8 cellular contexts compared by ENCODE assay signal in genomic region chr16:89711601-89712475, GRCh38. TPM values are rescaled to one million over a fixed set of nuclear protein-coding genes. Genes with fewer than 3 reads are reported as not detected.
A peak's percentile ranks its signal among the peaks of the same experiment; 100 is the strongest.
DNase-seq lines count a peak whose midpoint lies in the region; ATAC-seq, FAIRE-seq and TF ChIP-seq lines count a peak whose summit lies in the region.

No MANE protein-coding gene starts in this region.

- BruUV-seq in K562 (replicated peaks; lab: Mats Ljungman, UMichigan), result TSS peak; percentile 81

- H3K9ac ChIP-seq in HUES6 (ENCODE audit: low read length) (peak overlapping the region; percentile 80), K562 (ENCODE audit: insufficient read depth in 1 of 2, low read depth in 2 of 2, low read length in 2 of 2) (peak overlapping the region; percentile 78 to 97)

- in situ Hi-C loops in K562 (cut with MboI), result no loop called here

- H3K27me3 ChIP-seq in HUES6 (ENCODE audit: control insufficient read depth, insufficient read depth, low read length), result peaks cover 4% of the 10 kb centered on the region
- no peaks in the 10 kb centered on the region for H3K27me3 ChIP-seq in K562 (ENCODE audit: control insufficient read depth in 2 of 2, insufficient read depth in 2 of 2, low read length in 2 of 2)

- H3K27ac ChIP-seq in HUES6 (ENCODE audit: low read depth, low read length), result no peak overlapping the region
- peak overlapping the region; percentile 74 for H3K27ac ChIP-seq in K562 (ENCODE audit: extremely low read depth, low read depth, low read length)

- TF ChIP-seq RAD21 in K562 (CRISPR knock-in tag; conservative IDR thresholded peaks at IDR 0.05 in 1 of 2, IDR thresholded peaks at IDR 0.05 in 1 of 2), result no peak

- H3K4me3 ChIP-seq in GM12864 (ENCODE audit: low read depth, low read length) (peak overlapping the region; percentile 76), HUES6 (ENCODE audit: low read depth, low read length) (peak overlapping the region; percentile 91), K562 (peak overlapping the region; percentile 99)

- intact Hi-C loops in K562 (cut with micrococcal nuclease) (no loop called here), left colon (cut with DNase I, micrococcal nuclease) (no loop called here)

- TF ChIP-seq EP300 in K562 (IDR thresholded peaks at IDR 0.05; ENCODE audit: low read length), result no peak

- H3K9me1 ChIP-seq in K562 (ENCODE audit: control insufficient read depth, insufficient read depth, low read length), result no peaks in the 10 kb centered on the region

- peak overlapping the region; percentile 87 for H3K4me2 ChIP-seq in K562 (ENCODE audit: insufficient read depth, low read length)

- no peaks in the 10 kb centered on the region for H3K9me3 ChIP-seq in HUES6 (ENCODE audit: control insufficient read depth, insufficient read depth, low read depth, low read length)
- H3K9me3 ChIP-seq in K562 (replicated peaks; ENCODE audit: control insufficient read depth, insufficient read depth, low read depth, low read length), result 0 out of 2 replicates have a peak, but pooled peaks cover 2% of the 10 kb centered on the region

- H3K79me2 ChIP-seq in K562 (ENCODE audit: control insufficient read depth, insufficient read depth, low read length), result peaks cover 30% of the 10 kb centered on the region

- CTCF ChIA-PET in K562 (lab: Yijun Ruan, JAX; ENCODE audit: low intra/inter-chr PET ratio), result no interaction called here

- peak; percentile 86 for ATAC-seq in K562
- peak; percentile 65 for ATAC-seq in left colon
- no peak for ATAC-seq in HG03108 (IDR thresholded peaks at IDR 0.05; ENCODE audit: unreplicated experiment)

- TF ChIP-seq CTCF in GM12864 (IDR thresholded peaks at IDR 0.05; ENCODE audit: low read depth, low read length, missing control alignments) (no peak), K562 (IDR thresholded peaks at IDR 0.05 in 2 of 3, conservative IDR thresholded peaks at IDR 0.05 in 1 of 3; ENCODE audit: insufficient read depth in 2 of 3, low read depth in 1 of 3, low read length in 3 of 3) (no peak)

- H4K20me1 ChIP-seq in K562 (replicated peaks; ENCODE audit: control insufficient read depth, insufficient read depth, low read length), result no peaks in the 10 kb centered on the region

- peaks cover 23% of the 10 kb centered on the region for H3K4me1 ChIP-seq in HUES6 (ENCODE audit: control insufficient read depth, insufficient read depth, low read length)
- H3K4me1 ChIP-seq in K562 (replicated peaks in 1 of 2; ENCODE audit: control insufficient read depth in 2 of 2, insufficient read depth in 2 of 2, low read length in 2 of 2), result peaks cover 15 to 81% of the 10 kb centered on the region in 2 experiments; a peak in 4 of 5 replicates

- H3K36me3 ChIP-seq in HUES6 (ENCODE audit: control insufficient read depth, insufficient read depth, low read length) (peaks cover 5% of the 10 kb centered on the region; the same call in 1 of the 2 replicates), K562 (ENCODE audit: control insufficient read depth, insufficient read depth, low read length) (peaks cover 33% of the 10 kb centered on the region)

- WGBS in K562 (ENCODE audit: insufficient coverage, low coverage, missing lambda C conversion rate), result 1% methylated on average over 38 of the region's 60 CpGs

- peak; percentile 94 for TF ChIP-seq POLR2A in K562 (conservative IDR thresholded peaks at IDR 0.05)

- POLR2A ChIA-PET in K562 (lab: Yijun Ruan, JAX), result interaction anchor here (0.6 to 2.4 kb wide), 8 partner anchors 8 to 197 kb away, joined by 3 to 14 read pairs (median 4); no protein-coding TSS in a partner anchor

- no peak for DNase-seq in GM12864 (ENCODE audit: low read depth)
- DNase-seq in T1000 (lab: John Stamatoyannopoulos, UW), result peak; percentile 36
- peak; percentile 88 to 99 (median 98) for DNase-seq in K562 (ENCODE audit: extremely low read depth in 1 of 4, low spot score in 3 of 4)
- peak in 1 of 2 donors; percentile 81 for DNase-seq in left colon
- DNase-seq in stimulated activated CD8-positive, alpha-beta memory T cell treated with anti-CD3 and anti-CD28 coated beads, Interleukin-4, amount 100 ng/mL, for 24 hours (ENCODE audit: low read depth), result peak; percentile 69
- no peak for DNase-seq in superior temporal gyrus (ENCODE audit: extremely low spot score)

- FAIRE-seq in K562 (lab: Jason Lieb, UNC), result peak; percentile 71

- H2AFZ ChIP-seq in K562 (ENCODE audit: low read depth, low read length), result peak overlapping the region; percentile 70

RNA-seq across cellular contexts. Expression of gene VPS9D1, which starts 8.9 kb away (rescaled TPM):
- total RNA-seq in K562 (2011; cell fraction: chromatin; rRNA removed; ENCODE audit: low replicate concordance), result 5.2 and 13.2 TPM in 2 replicates
- total RNA-seq in K562 (2011; cell fraction: nucleolus; rRNA removed), result 9.5 and 9.9 TPM in 2 replicates
- total RNA-seq in K562 (2011; cell fraction: nucleoplasm; rRNA removed), result 4.3 and 4.5 TPM in 2 replicates
- total RNA-seq in K562 (2014; rRNA removed) (2.9 and 3.0 TPM in 2 replicates), K562 (2014; rRNA removed; fragmentation: Illumina TruSeq; extraction: Trizol) (0.26 and 0.33 TPM in 2 replicates), K562 (2015; rRNA removed; fragmentation: Illumina TruSeq; extraction: Trizol) (0.58 and 0.94 TPM in 2 replicates), K562 (2021) (3.1 and 3.7 TPM in 2 replicates), left colon (10 to 100 TPM; 19.6 to 23.2 TPM)
- polyA plus RNA-seq in K562 (2011; rRNA removed) (0.95 and 2.9 TPM in 2 replicates), K562 (2014; fragmentation: Illumina TruSeq; extraction: Trizol) (1.1 and 2.7 TPM in 2 replicates), K562 (2014; fragmentation: Nextera tagmentation; extraction: Ambion mirVana) (1 to 10 TPM; 1.0 to 1.4 TPM), K562 (2014; rRNA removed) (3.0 and 3.5 TPM in 2 replicates)
- polyA plus RNA-seq in K562 (2011; cell fraction: cytosol; rRNA removed), result 1.3 and 3.5 TPM in 2 replicates
- 9.4 and 15.9 TPM in 2 replicates for polyA plus RNA-seq in K562 (2011; cell fraction: nucleus; rRNA removed)
- polyA plus RNA-seq in K562 (2012), result 4.5 and 13.7 TPM in 2 replicates
- polyA minus RNA-seq in K562 (2011; rRNA and poly(A)+ RNA removed), result 0.42 and 0.66 TPM in 2 replicates
- 1.8 and 2.7 TPM in 2 replicates for polyA minus RNA-seq in K562 (2011; cell fraction: cytosol; rRNA and poly(A)+ RNA removed)
- polyA minus RNA-seq in K562 (2011; cell fraction: nucleus; rRNA and poly(A)+ RNA removed), result 2.7 and 2.9 TPM in 2 replicates

RNA-seq across cellular contexts. Expression of gene ZNF276, which starts 9.5 kb away (rescaled TPM):
- 123 and 273 TPM in 2 replicates for total RNA-seq in K562 (2011; cell fraction: chromatin; rRNA removed; ENCODE audit: low replicate concordance)
- 130 and 136 TPM in 2 replicates for total RNA-seq in K562 (2011; cell fraction: nucleolus; rRNA removed)
- 112 and 149 TPM in 2 replicates for total RNA-seq in K562 (2011; cell fraction: nucleoplasm; rRNA removed)
- 28.0 and 31.4 TPM in 2 replicates for total RNA-seq in K562 (2014; rRNA removed)
- 9.2 and 9.8 TPM in 2 replicates for total RNA-seq in K562 (2014; rRNA removed; fragmentation: Illumina TruSeq; extraction: Trizol)
- 13.9 and 16.9 TPM in 2 replicates for total RNA-seq in K562 (2015; rRNA removed; fragmentation: Illumina TruSeq; extraction: Trizol)
- 40.0 and 43.9 TPM in 2 replicates for total RNA-seq in K562 (2021)
- polyA plus RNA-seq in K562 (2011; rRNA removed), result 15.8 and 21.7 TPM in 2 replicates
- 16.1 and 25.5 TPM in 2 replicates for polyA plus RNA-seq in K562 (2011; cell fraction: cytosol; rRNA removed)
- 120 and 167 TPM in 2 replicates for polyA plus RNA-seq in K562 (2011; cell fraction: nucleus; rRNA removed)
- polyA plus RNA-seq in K562 (2012), result 27.0 and 27.2 TPM in 2 replicates
- 17.2 and 29.0 TPM in 2 replicates for polyA plus RNA-seq in K562 (2014; fragmentation: Illumina TruSeq; extraction: Trizol)
- under 1 TPM; 0.49 to 0.80 TPM for polyA plus RNA-seq in K562 (2014; fragmentation: Nextera tagmentation; extraction: Ambion mirVana)
- polyA plus RNA-seq in K562 (2014; rRNA removed), result 36.7 and 42.4 TPM in 2 replicates
- polyA minus RNA-seq in K562 (2011; rRNA and poly(A)+ RNA removed), result 6.4 and 10.5 TPM in 2 replicates
- 16.7 and 19.7 TPM in 2 replicates for polyA minus RNA-seq in K562 (2011; cell fraction: cytosol; rRNA and poly(A)+ RNA removed)
- 27.6 and 35.0 TPM in 2 replicates for polyA minus RNA-seq in K562 (2011; cell fraction: nucleus; rRNA and poly(A)+ RNA removed)
- total RNA-seq in left colon, result 10 to 100 TPM; 28.9 to 42.2 TPM

RNA-seq across cellular contexts. Expression of gene SPATA2L, which starts 10.3 kb away (rescaled TPM):
- total RNA-seq in K562 (2011; cell fraction: chromatin; rRNA removed; ENCODE audit: low replicate concordance), result 4.8 and 30.8 TPM in 2 replicates
- total RNA-seq in K562 (2011; cell fraction: nucleolus; rRNA removed), result 32.7 and 32.9 TPM in 2 replicates
- total RNA-seq in K562 (2011; cell fraction: nucleoplasm; rRNA removed), result 10.5 and 10.9 TPM in 2 replicates
- total RNA-seq in K562 (2014; rRNA removed) (17.0 and 19.7 TPM in 2 replicates), K562 (2014; rRNA removed; fragmentation: Illumina TruSeq; extraction: Trizol) (0.26 and 0.47 TPM in 2 replicates), K562 (2015; rRNA removed; fragmentation: Illumina TruSeq; extraction: Trizol) (4.3 and 5.1 TPM in 2 replicates), K562 (2021) (19.2 and 19.4 TPM in 2 replicates), left colon (10 to 100 TPM; 16.3 to 27.9 TPM)
- polyA plus RNA-seq in K562 (2011; rRNA removed) (4.0 and 4.5 TPM in 2 replicates), K562 (2014; fragmentation: Illumina TruSeq; extraction: Trizol) (1.1 and 3.7 TPM in 2 replicates), K562 (2014; fragmentation: Nextera tagmentation; extraction: Ambion mirVana) (under 1 TPM in 1 of 2 experiments, not detected in 1; 0.13 TPM), K562 (2014; rRNA removed) (11.5 and 15.2 TPM in 2 replicates)
- polyA plus RNA-seq in K562 (2011; cell fraction: cytosol; rRNA removed), result 5.7 and 25.8 TPM in 2 replicates
- polyA plus RNA-seq in K562 (2011; cell fraction: nucleus; rRNA removed), result 10.9 and 25.7 TPM in 2 replicates
- polyA plus RNA-seq in K562 (2012), result 11.3 and 11.6 TPM in 2 replicates
- 0.33 and 1.8 TPM in 2 replicates for polyA minus RNA-seq in K562 (2011; rRNA and poly(A)+ RNA removed)
- polyA minus RNA-seq in K562 (2011; cell fraction: cytosol; rRNA and poly(A)+ RNA removed), result 7.8 and 11.9 TPM in 2 replicates
- polyA minus RNA-seq in K562 (2011; cell fraction: nucleus; rRNA and poly(A)+ RNA removed), result 5.7 and 11.7 TPM in 2 replicates

RNA-seq across cellular contexts. Expression of gene CDK10, which starts 25.3 kb away (rescaled TPM):
- total RNA-seq in K562 (2011; cell fraction: chromatin; rRNA removed; ENCODE audit: low replicate concordance), result 275 and 586 TPM in 2 replicates
- total RNA-seq in K562 (2011; cell fraction: nucleolus; rRNA removed), result 284 and 289 TPM in 2 replicates
- total RNA-seq in K562 (2011; cell fraction: nucleoplasm; rRNA removed), result 252 and 255 TPM in 2 replicates
- 40.1 and 55.8 TPM in 2 replicates for total RNA-seq in K562 (2014; rRNA removed)
- total RNA-seq in K562 (2014; rRNA removed; fragmentation: Illumina TruSeq; extraction: Trizol), result 25.5 and 34.8 TPM in 2 replicates
- total RNA-seq in K562 (2015; rRNA removed; fragmentation: Illumina TruSeq; extraction: Trizol), result 35.8 and 40.3 TPM in 2 replicates
- 65.1 and 75.4 TPM in 2 replicates for total RNA-seq in K562 (2021)
- 55.9 and 77.3 TPM in 2 replicates for polyA plus RNA-seq in K562 (2011; rRNA removed)
- 39.7 and 56.1 TPM in 2 replicates for polyA plus RNA-seq in K562 (2011; cell fraction: cytosol; rRNA removed)
- 756 and 811 TPM in 2 replicates for polyA plus RNA-seq in K562 (2011; cell fraction: nucleus; rRNA removed)
- polyA plus RNA-seq in K562 (2012), result 45.3 and 62.2 TPM in 2 replicates
- polyA plus RNA-seq in K562 (2014; fragmentation: Illumina TruSeq; extraction: Trizol), result 38.0 and 46.5 TPM in 2 replicates
- 1 to 10 TPM; 2.0 to 3.3 TPM for polyA plus RNA-seq in K562 (2014; fragmentation: Nextera tagmentation; extraction: Ambion mirVana)
- polyA plus RNA-seq in K562 (2014; rRNA removed), result 75.0 and 85.1 TPM in 2 replicates
- polyA minus RNA-seq in K562 (2011; rRNA and poly(A)+ RNA removed), result 21.7 and 25.8 TPM in 2 replicates
- polyA minus RNA-seq in K562 (2011; cell fraction: cytosol; rRNA and poly(A)+ RNA removed), result 16.0 and 16.3 TPM in 2 replicates
- 56.4 and 75.0 TPM in 2 replicates for polyA minus RNA-seq in K562 (2011; cell fraction: nucleus; rRNA and poly(A)+ RNA removed)
- 10 to 100 TPM; 86.1 to 92.7 TPM for total RNA-seq in left colon

RNA-seq across cellular contexts. Expression of gene SPATA33, which starts 54.2 kb away (rescaled TPM):
- total RNA-seq in K562 (2011; cell fraction: chromatin; rRNA removed; ENCODE audit: low replicate concordance), result 39.5 and 51.6 TPM in 2 replicates
- total RNA-seq in K562 (2011; cell fraction: nucleolus; rRNA removed), result 25.5 and 30.5 TPM in 2 replicates
- total RNA-seq in K562 (2011; cell fraction: nucleoplasm; rRNA removed), result 30.6 and 33.0 TPM in 2 replicates
- total RNA-seq in K562 (2014; rRNA removed) (9.7 and 14.0 TPM in 2 replicates), K562 (2014; rRNA removed; fragmentation: Illumina TruSeq; extraction: Trizol) (10.5 and 11.8 TPM in 2 replicates), K562 (2015; rRNA removed; fragmentation: Illumina TruSeq; extraction: Trizol) (11.2 and 14.9 TPM in 2 replicates), K562 (2021) (18.2 and 19.7 TPM in 2 replicates), left colon (1 to 10 TPM; 7.1 to 9.1 TPM)
- polyA plus RNA-seq in K562 (2011; rRNA removed) (9.8 and 11.8 TPM in 2 replicates), K562 (2014; fragmentation: Illumina TruSeq; extraction: Trizol) (15.6 and 20.0 TPM in 2 replicates), K562 (2014; fragmentation: Nextera tagmentation; extraction: Ambion mirVana) (1 to 10 TPM; 4.0 to 5.4 TPM), K562 (2014; rRNA removed) (16.4 and 18.1 TPM in 2 replicates)
- 10.3 and 12.0 TPM in 2 replicates for polyA plus RNA-seq in K562 (2011; cell fraction: cytosol; rRNA removed)
- polyA plus RNA-seq in K562 (2011; cell fraction: nucleus; rRNA removed), result 26.2 and 27.8 TPM in 2 replicates
- polyA plus RNA-seq in K562 (2012), result 13.1 and 14.5 TPM in 2 replicates
- polyA minus RNA-seq in K562 (2011; rRNA and poly(A)+ RNA removed), result 7.6 and 7.7 TPM in 2 replicates
- polyA minus RNA-seq in K562 (2011; cell fraction: cytosol; rRNA and poly(A)+ RNA removed), result 4.0 and 5.6 TPM in 2 replicates
- polyA minus RNA-seq in K562 (2011; cell fraction: nucleus; rRNA and poly(A)+ RNA removed), result 6.1 and 8.0 TPM in 2 replicates

Comparison
In these comparisons a context has a peak if more than half of its experiments do, and no peak if none do; other contexts are left out.
1. DNase-seq: peak in T1000 (single experiment), K562 (4 of 4) and stimulated activated CD8-positive, alpha-beta memory T cell treated with anti-CD3 and anti-CD28 coated beads, Interleukin-4, amount 100 ng/mL, for 24 hours (single experiment); none in GM12864 (single experiment) and superior temporal gyrus (single experiment).
2. Peak in every context shown above with its lines, with median percentiles within 50 percentile points of each other: H3K4me3 ChIP-seq.